Comparison of ENCODE assay signal across 3 cellular contexts in the genomic region with DNA sequence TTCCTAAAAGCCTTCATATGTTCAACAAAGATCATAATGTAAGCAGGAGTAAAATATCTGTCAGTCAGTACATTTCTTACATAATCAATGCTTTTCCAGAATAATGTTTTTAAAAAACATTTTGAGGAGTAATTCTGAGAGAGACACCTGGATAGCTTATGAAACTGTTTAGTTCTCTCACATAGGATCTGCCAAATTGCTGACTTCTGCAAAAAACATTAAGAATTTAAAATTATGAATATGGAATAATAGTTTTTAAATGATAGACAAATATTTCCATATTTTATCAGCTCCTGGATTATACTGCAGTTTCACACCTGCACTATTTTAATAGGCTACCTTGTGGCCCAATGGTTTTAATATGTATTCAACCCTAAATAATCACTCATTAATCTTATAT.
TF ChIP-seq lines count a peak whose summit lies in the region.

No MANE protein-coding gene starts in this region.

TF ChIP-seq in A549, 52 proteins besides CTCF, POLR2A, EP300 and RAD21:
- TF ChIP-seq KDM1A (IDR thresholded peaks at IDR 0.05; ENCODE audit: low read depth), result no peak
- peak; percentile 43 for TF ChIP-seq MAFK (IDR thresholded peaks at IDR 0.05; ENCODE audit: partially characterized antibody)

TF ChIP-seq in IMR-90, 13 proteins besides CTCF, POLR2A, EP300 and RAD21:
- TF ChIP-seq MAFK (IDR thresholded peaks at IDR 0.05; ENCODE audit: low read depth, low read length), result peak; percentile 54
- TF ChIP-seq USF2 (IDR thresholded peaks at IDR 0.05; ENCODE audit: low read depth, low read length), result no peak

TF ChIP-seq in K562, 482 proteins besides CTCF, POLR2A, EP300 and RAD21:
- TF ChIP-seq PATZ1 (CRISPR knock-in tag; IDR thresholded peaks at IDR 0.05; ENCODE audit: borderline replicate concordance) (no peak), ZNF316 (IDR thresholded peaks at IDR 0.05) (peak; percentile 81), RBBP5 (IDR thresholded peaks at IDR 0.05; ENCODE audit: borderline replicate concordance, insufficient read depth, low read length, poor library complexity, severe bottlenecking) (no peak), MAFK (IDR thresholded peaks at IDR 0.05; ENCODE audit: low read length) (peak; percentile 50), MAFG (tag; conservative IDR thresholded peaks at IDR 0.05) (0 out of 2 replicates have a peak, but pooled peaks have one; percentile 11), C11orf30 (IDR thresholded peaks at IDR 0.05; ENCODE audit: low read depth) (peak; percentile 49; the same call in 1 of the 2 replicates), MAFF (IDR thresholded peaks at IDR 0.05; ENCODE audit: low read length) (peak; percentile 63), NR2C2 (CRISPR knock-in tag; IDR thresholded peaks at IDR 0.05) (no peak), NR2C2 (tag; IDR thresholded peaks at IDR 0.05) (no peak), ARNT (IDR thresholded peaks at IDR 0.05) (no peak)
